In the genomic region with DNA sequence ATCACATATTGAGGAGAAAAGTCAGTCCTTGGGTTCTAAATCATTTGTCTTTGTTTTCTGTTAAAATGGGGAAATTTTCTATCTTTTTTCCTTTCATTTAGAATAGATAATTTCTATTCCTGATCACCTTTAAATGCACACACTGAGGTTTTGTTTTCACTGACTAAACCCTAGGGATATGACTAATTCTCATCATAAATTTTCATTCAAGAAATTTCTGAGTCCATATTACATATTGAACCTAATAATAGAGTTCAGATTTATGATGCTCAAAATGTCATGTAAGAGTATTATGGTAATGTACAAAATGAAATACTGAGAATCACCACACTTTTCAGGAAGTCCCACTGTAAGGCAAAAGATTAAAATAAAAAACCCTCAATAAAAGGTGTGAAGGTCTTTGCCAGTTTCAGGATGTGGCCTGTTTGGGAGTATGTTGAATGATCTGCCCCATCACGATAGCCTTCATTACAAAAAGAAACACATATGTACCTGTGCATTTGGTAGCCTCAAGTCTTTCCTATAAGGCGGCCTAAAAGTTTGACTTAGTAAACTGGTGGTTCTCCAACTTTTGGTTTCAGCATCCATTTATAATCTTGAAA, we compare ENCODE assay signal across 12 cellular contexts. TPM values are rescaled to one million over a fixed set of nuclear protein-coding genes. Genes with fewer than 3 reads are reported as not detected.
A peak's percentile ranks its signal among the peaks of the same experiment; 100 is the strongest.
DNase-seq lines count a peak whose midpoint lies in the region; ATAC-seq and TF ChIP-seq lines count a peak whose summit lies in the region.
"Had no signal": no experiment of that assay in that cellular context is flagged by ENCODE, and none has a peak within 500 bp of the region (broad histone marks: within the 10 kb centered on the region; RNA-seq: fewer than 3 reads in every experiment).

No MANE protein-coding gene starts in this region.

- H2AFZ ChIP-seq in MM.1S (ENCODE audit: low read length) (no peak overlapping the region), GM23248 (no peak overlapping the region)

- peak overlapping the region; percentile 46 for H3K4me2 ChIP-seq in MM.1S (ENCODE audit: low read depth, low read length)
- no peak overlapping the region for H3K4me2 ChIP-seq in GM23248 (ENCODE audit: unreplicated experiment)

- H3K9me2 ChIP-seq in MM.1S (replicated peaks; ENCODE audit: insufficient read depth, low read length) (no peaks in the 10 kb centered on the region), GM23248 (ENCODE audit: insufficient read depth) (no peaks in the 10 kb centered on the region)

- H3K4me1 Mint-ChIP-seq in effector memory CD8-positive, alpha-beta T cell (ENCODE audit: low read depth in 2 of 2), result peaks cover 17 to 37% of the 10 kb centered on the region in 2 donors

- H3K27me3 ChIP-seq in MM.1S (replicated peaks; ENCODE audit: insufficient read depth, low read length) (no peaks in the 10 kb centered on the region), GM23248 (replicated peaks; ENCODE audit: insufficient read depth) (no peaks in the 10 kb centered on the region; the same call in 1 of the 2 replicates)
- H3K27me3 ChIP-seq: upper lobe of left lung had no signal

- H3K4me1 ChIP-seq in MM.1S (ENCODE audit: low read length) (peaks cover 32% of the 10 kb centered on the region), GM23248 (ENCODE audit: insufficient read depth) (no peaks in the 10 kb centered on the region)
- H3K4me1 ChIP-seq: lower lobe of right lung, upper lobe of left lung had no signal

- H3F3A ChIP-seq in MM.1S (ENCODE audit: insufficient read depth, low read length), result peaks cover 10% of the 10 kb centered on the region; the same call in 1 of the 2 replicates
- H3F3A ChIP-seq in GM23248 (ENCODE audit: insufficient read depth), result no peaks in the 10 kb centered on the region

- in situ Hi-C loops in GM23248 (cut with MboI), result no loop called here

- DNase-seq in MM.1S (no peak), iPS-NIHi11 (ENCODE audit: low spot score) (no peak), cerebellar nuclear complex (lab: John Stamatoyannopoulos, UW) (no peak), GM23248 (no peak)
- DNase-seq in effector memory CD8-positive, alpha-beta T cell, result no peak
- DNase-seq: lower lobe of right lung, NCI-H510A, upper lobe of left lung had no signal

- H3K4me3 Mint-ChIP-seq in effector memory CD8-positive, alpha-beta T cell, result no peak overlapping the region
- H3K4me3 Mint-ChIP-seq: WTC11 had no signal

- H3K4me3 ChIP-seq in MM.1S (ENCODE audit: low read length), result 0 out of 2 replicates have a peak overlapping the region, but pooled peaks have one; percentile 9
- H3K4me3 ChIP-seq in GM23248, result no peak overlapping the region
- H3K4me3 ChIP-seq: lower lobe of right lung, upper lobe of left lung had no signal

- H3K9me3 Mint-ChIP-seq in effector memory CD8-positive, alpha-beta T cell, result no peaks in the 10 kb centered on the region
- H3K9me3 Mint-ChIP-seq: WTC11 had no signal

- no peak for TF ChIP-seq CTCF in MM.1S (IDR thresholded peaks at IDR 0.05; ENCODE audit: low read length)

- H3K9ac ChIP-seq in MM.1S (ENCODE audit: low read length) (no peak overlapping the region), GM23248 (no peak overlapping the region)

- peak overlapping the region; percentile 7; the same call in 1 of the 2 replicates for H3K27ac ChIP-seq in MM.1S (ENCODE audit: low read length)
- H3K27ac ChIP-seq in GM23248, result no peak overlapping the region
- H3K27ac ChIP-seq: lower lobe of right lung, upper lobe of left lung had no signal

- H3K79me2 ChIP-seq in MM.1S (ENCODE audit: low read length) (peaks cover 50% of the 10 kb centered on the region), GM23248 (ENCODE audit: insufficient read depth) (no peaks in the 10 kb centered on the region)

- 75 to 77% methylated on average over 2 of the region's 2 CpGs for WGBS in GM23248 (ENCODE audit: low coverage in 1 of 2, low lambda C conversion rate in 2 of 2, missing lambda C conversion rate in 2 of 2), 2 experiments

- peaks cover 4% of the 10 kb centered on the region for H3K36me3 Mint-ChIP-seq in effector memory CD8-positive, alpha-beta T cell (ENCODE audit: insufficient read depth)
- H3K36me3 Mint-ChIP-seq: WTC11 had no signal

- H4K20me1 ChIP-seq in MM.1S (ENCODE audit: insufficient read depth, low read length) (no peaks in the 10 kb centered on the region; the same call in 1 of the 2 replicates), GM23248 (ENCODE audit: insufficient read depth) (no peaks in the 10 kb centered on the region)

- H3K27ac Mint-ChIP-seq in effector memory CD8-positive, alpha-beta T cell, result no peak overlapping the region
- H3K27ac Mint-ChIP-seq: WTC11 had no signal

- H3K36me3 ChIP-seq in MM.1S (replicated peaks; ENCODE audit: insufficient read depth, low read length) (no peaks in the 10 kb centered on the region), GM23248 (ENCODE audit: low read depth) (no peaks in the 10 kb centered on the region)
- H3K36me3 ChIP-seq: lower lobe of right lung, upper lobe of left lung had no signal

- no peaks in the 10 kb centered on the region for H3K27me3 Mint-ChIP-seq in effector memory CD8-positive, alpha-beta T cell

- no peaks in the 10 kb centered on the region for H3K9me3 ChIP-seq in MM.1S (replicated peaks; ENCODE audit: insufficient read depth, low read length)
- no peaks in the 10 kb centered on the region for H3K9me3 ChIP-seq in GM23248 (ENCODE audit: low read depth)
- H3K9me3 ChIP-seq: lower lobe of right lung, upper lobe of left lung had no signal

- ATAC-seq in GM18502 (IDR thresholded peaks at IDR 0.05; ENCODE audit: poor library complexity, unreplicated experiment) (peak; percentile 14), GM19452 (IDR thresholded peaks at IDR 0.05; ENCODE audit: unreplicated experiment) (peak; percentile 17), HG02763 (IDR thresholded peaks at IDR 0.05; ENCODE audit: unreplicated experiment) (no peak)
- peak; percentile 16 for ATAC-seq in effector memory CD8-positive, alpha-beta T cell (replicated peaks)
- ATAC-seq: lower lobe of right lung, WTC11 had no signal

RNA-seq across cellular contexts. Expression of gene LEF1, which starts 49.4 kb away (rescaled TPM):
- not detected in 2 replicates for total RNA-seq in GM23248 (2014; rRNA removed; shearing (Covaris generic))
- 0.23 TPM in 1 of 2 replicates, not detected in the other for polyA plus RNA-seq in GM23248 (2016; fragmentation: Nextera tagmentation; extraction: Ambion mirVana)
